ENCODE assay signal across 14 cellular contexts in genomic region chr4:165721815-165722214, GRCh38.
A peak's percentile ranks its signal among the peaks of the same experiment; 100 is the strongest.
DNase-seq lines count a peak whose midpoint lies in the region; ATAC-seq and TF ChIP-seq lines count a peak whose summit lies in the region.
"Had no signal": no experiment of that assay in that cellular context is flagged by ENCODE, and none has a peak within 500 bp of the region (broad histone marks: within the 10 kb centered on the region; RNA-seq: fewer than 3 reads in every experiment).

No MANE protein-coding gene starts in this region.

- no peaks in the 10 kb centered on the region for H3K9me3 ChIP-seq in left lung
- H3K9me3 ChIP-seq in upper lobe of right lung, result no peaks in the 10 kb centered on the region
- no peaks in the 10 kb centered on the region for H3K9me3 ChIP-seq in MG63
- H3K9me3 ChIP-seq: BLaER1 had no signal

- H3K4me3 ChIP-seq in left lung (no peak overlapping the region), upper lobe of right lung (no peak overlapping the region), MG63 (no peak overlapping the region)
- H3K4me3 ChIP-seq: BLaER1, GM23248 had no signal

- TF ChIP-seq CTCF in left lung (IDR thresholded peaks at IDR 0.05) (no peak), upper lobe of right lung (IDR thresholded peaks at IDR 0.05) (no peak)

- DNase-seq in NCI-H82 (lab: John Stamatoyannopoulos, UW) (peak; percentile 1), NCI-H82 treated with DMSO at 0.1 percent for 48 hours (lab: John Stamatoyannopoulos, UW; ENCODE audit: unreplicated experiment) (no peak), NCI-H69 (lab: John Stamatoyannopoulos, UW) (peak; percentile 5), left lung (peak in 1 of 2 donors; percentile 50), upper lobe of right lung (no peak), MG63 (no peak), left ventricle myocardium superior (no peak)
- DNase-seq in stimulated activated CD4-positive, alpha-beta T cell treated with anti-CD3 and anti-CD28 coated beads, Interleukin-1b, Interleukin-23, amount 100 ng/mL, for 48 hours, result no peak
- DNase-seq: 8988T; Calu3; CD8-positive, alpha-beta T cell; GM23248; HCEC 1CT had no signal

- H3K4me1 ChIP-seq in left lung, result no peaks in the 10 kb centered on the region
- H3K4me1 ChIP-seq in upper lobe of right lung, result no peaks in the 10 kb centered on the region
- H3K4me1 ChIP-seq: BLaER1 had no signal

- no peak overlapping the region for H3K27ac ChIP-seq in left lung
- H3K27ac ChIP-seq in upper lobe of right lung, result no peak overlapping the region
- H3K27ac ChIP-seq: BLaER1, GM23248 had no signal

- intact Hi-C loops in left lung (cut with DNase I) (no loop called here), upper lobe of right lung (cut with DNase I) (no loop called here), left ventricle myocardium superior (cut with micrococcal nuclease) (no loop called here)

- no peaks in the 10 kb centered on the region for H3K27me3 ChIP-seq in left lung
- H3K27me3 ChIP-seq in upper lobe of right lung, result no peaks in the 10 kb centered on the region
- no peaks in the 10 kb centered on the region for H3K27me3 ChIP-seq in MG63
- H3K27me3 ChIP-seq: BLaER1 had no signal

- peak; percentile 91 for ATAC-seq in left lung
- ATAC-seq in upper lobe of right lung, result peak; percentile 56
- ATAC-seq in left ventricle myocardium superior, result no peak
- ATAC-seq: CD8-positive, alpha-beta T cell had no signal

- H3K36me3 ChIP-seq in left lung (no peaks in the 10 kb centered on the region), upper lobe of right lung (no peaks in the 10 kb centered on the region), MG63 (no peaks in the 10 kb centered on the region)
- H3K36me3 ChIP-seq: BLaER1 had no signal

Comparison
In these comparisons a context has a peak if more than half of its experiments do, and no peak if none do; other contexts are left out.
1. DNase-seq: peak in NCI-H82 (single experiment) and NCI-H69 (single experiment); none in NCI-H82 treated with DMSO at 0.1 percent for 48 hours (single experiment), upper lobe of right lung (single experiment), MG63 (single experiment), stimulated activated CD4-positive, alpha-beta T cell treated with anti-CD3 and anti-CD28 coated beads, Interleukin-1b, Interleukin-23, amount 100 ng/mL, for 48 hours (single experiment) and left ventricle myocardium superior (single experiment).